ENCODE assay signal across 13 cellular contexts in the genomic region with DNA sequence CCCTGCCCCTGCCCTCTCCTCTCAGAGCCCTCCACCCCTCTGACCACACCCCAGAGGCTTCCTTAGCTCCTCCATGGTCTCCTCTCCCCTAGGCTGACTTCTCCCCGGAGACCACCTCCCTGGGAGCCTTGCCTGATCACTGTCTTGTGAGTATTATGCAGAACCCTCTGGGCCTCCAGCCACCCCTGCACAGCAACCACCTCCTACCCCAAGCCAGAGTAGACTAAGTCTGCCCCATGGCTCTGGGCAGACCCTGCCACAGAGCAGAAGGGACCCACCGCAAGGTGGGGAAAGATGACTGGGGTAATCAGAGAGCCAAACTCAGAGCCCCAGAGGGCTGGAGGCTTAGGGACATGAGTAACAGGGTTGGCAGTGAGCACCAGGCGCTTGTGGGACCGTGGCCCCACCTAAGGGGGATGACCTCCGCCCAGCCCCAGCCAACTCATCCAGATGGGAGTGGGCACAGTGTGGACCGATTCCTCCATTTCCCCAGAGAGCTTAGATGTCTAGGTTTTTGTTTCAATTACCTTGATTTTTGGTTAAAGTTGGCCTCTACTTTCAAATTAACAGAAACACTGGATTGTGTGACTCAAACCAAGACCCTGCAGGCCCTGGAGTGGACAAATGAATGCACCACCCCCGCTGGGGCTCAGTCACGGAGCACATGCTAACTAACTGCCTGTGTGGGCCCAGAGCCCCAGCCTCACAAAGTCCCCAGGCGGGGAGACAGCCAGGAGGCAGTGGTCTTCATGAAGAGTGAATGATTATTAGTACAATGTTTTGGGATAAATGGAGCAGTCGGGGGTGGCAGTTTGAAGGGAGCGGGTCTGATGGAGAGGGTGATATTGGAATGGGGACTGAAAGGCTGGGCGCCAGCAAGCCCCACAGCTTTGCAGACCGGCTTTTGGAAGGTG.
"Had no signal": no experiment of that assay in that cellular context is flagged by ENCODE, and none has a peak within 500 bp of the region (broad histone marks: within the 10 kb centered on the region; RNA-seq: fewer than 3 reads in every experiment).

No MANE protein-coding gene starts in this region.

- H3K4me3 Mint-ChIP-seq: activated CD4-positive, alpha-beta memory T cell treated with anti-CD3 and anti-CD28 coated beads, Interleukin-2, amount 10 ng/mL, durations not matched to agents 7 days and 5 days; activated CD4-positive, alpha-beta T cell treated with anti-CD3 and anti-CD28 coated beads for 36 hours; activated naive CD4-positive, alpha-beta T cell treated with anti-CD3 and anti-CD28 coated beads for 36 hours; activated T-helper 1 cell treated with anti-CD3 and anti-CD28 coated beads, Interleukin-12 subunit alpha, Interleukin-12 subunit beta, Interleukin-2, Interleukin-4 antibody, amounts not matched to agents 30 ng/mL and 10 ng/mL and 1 ng/mL, durations not matched to agents 14 hours and 24 hours and 36 hours; nephron had no signal

- H3K4me1 Mint-ChIP-seq: activated CD4-positive, alpha-beta memory T cell treated with anti-CD3 and anti-CD28 coated beads, Interleukin-2, amount 10 ng/mL, durations not matched to agents 7 days and 5 days; activated CD4-positive, alpha-beta T cell treated with anti-CD3 and anti-CD28 coated beads for 36 hours had no signal

- H3K4me3 ChIP-seq: pancreas, SK-N-MC, skin epidermis, tibial artery had no signal

- H3K36me3 ChIP-seq: pancreas, tibial artery, WERI-Rb-1 had no signal

- H3K27ac Mint-ChIP-seq: activated CD4-positive, alpha-beta memory T cell treated with anti-CD3 and anti-CD28 coated beads, Interleukin-2, amount 10 ng/mL, durations not matched to agents 7 days and 5 days; activated CD4-positive, alpha-beta T cell treated with anti-CD3 and anti-CD28 coated beads for 36 hours; activated naive CD4-positive, alpha-beta T cell treated with anti-CD3 and anti-CD28 coated beads for 36 hours; activated T-helper 1 cell treated with anti-CD3 and anti-CD28 coated beads, Interleukin-12 subunit alpha, Interleukin-12 subunit beta, Interleukin-2, Interleukin-4 antibody, amounts not matched to agents 30 ng/mL and 10 ng/mL and 1 ng/mL, durations not matched to agents 14 hours and 24 hours and 36 hours; nephron had no signal

- H3K27ac ChIP-seq: pancreas, SK-N-MC, skin epidermis, tibial artery, WERI-Rb-1 had no signal

- H3K27me3 ChIP-seq: pancreas had no signal

- H3K9me3 Mint-ChIP-seq: activated CD4-positive, alpha-beta memory T cell treated with anti-CD3 and anti-CD28 coated beads, Interleukin-2, amount 10 ng/mL, durations not matched to agents 7 days and 5 days; activated naive CD4-positive, alpha-beta T cell treated with anti-CD3 and anti-CD28 coated beads for 36 hours; activated T-helper 1 cell treated with anti-CD3 and anti-CD28 coated beads, Interleukin-12 subunit alpha, Interleukin-12 subunit beta, Interleukin-2, Interleukin-4 antibody, amounts not matched to agents 30 ng/mL and 10 ng/mL and 1 ng/mL, durations not matched to agents 14 hours and 24 hours and 36 hours; nephron had no signal

- H3K9me3 ChIP-seq: pancreas, tibial artery had no signal

- H3K4me1 ChIP-seq: pancreas had no signal

- H3K27me3 Mint-ChIP-seq: activated CD4-positive, alpha-beta memory T cell treated with anti-CD3 and anti-CD28 coated beads, Interleukin-2, amount 10 ng/mL, durations not matched to agents 7 days and 5 days had no signal

- ATAC-seq: pancreas had no signal

- DNase-seq: activated CD4-positive, alpha-beta memory T cell treated with anti-CD3 and anti-CD28 coated beads, Interleukin-2, amount 10 ng/mL, durations not matched to agents 7 days and 5 days; activated CD4-positive, alpha-beta T cell treated with anti-CD3 and anti-CD28 coated beads for 36 hours; activated CD8-positive, alpha-beta memory T cell treated with anti-CD3 and anti-CD28 coated beads, Interleukin-2, amount 50 U/mL, for 4 hours; activated naive CD4-positive, alpha-beta T cell treated with anti-CD3 and anti-CD28 coated beads for 36 hours; dermis blood vessel endothelial cell; mammary epithelial cell; WERI-Rb-1 had no signal
